Comparison of ENCODE assay signal across 26 cellular contexts in the genomic region with DNA sequence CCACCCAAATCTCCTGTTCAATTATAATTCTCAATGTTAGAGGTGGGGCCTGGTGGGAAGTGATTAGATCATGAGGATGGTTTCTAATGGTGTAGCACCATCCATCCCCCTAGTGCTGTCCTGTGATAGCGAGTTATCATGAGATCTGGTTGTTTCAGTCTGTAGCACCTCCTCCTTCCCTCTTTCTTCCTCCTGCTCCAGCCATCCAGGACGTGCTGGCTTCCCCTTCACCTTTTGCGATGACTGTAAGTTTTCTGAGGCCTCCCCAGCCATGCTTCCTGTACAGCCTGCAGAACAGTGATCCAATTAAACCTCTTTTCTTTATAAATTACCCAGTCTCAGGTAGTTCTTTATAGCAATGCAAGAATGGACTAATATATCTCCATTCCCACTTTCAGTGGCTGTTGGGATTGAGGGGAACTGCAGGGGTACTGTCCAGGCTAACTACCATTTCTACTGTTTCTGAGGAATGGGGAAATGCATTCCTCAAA. TPM values are rescaled to one million over a fixed set of nuclear protein-coding genes. Genes with fewer than 3 reads are reported as not detected.
DNase-seq lines count a peak whose midpoint lies in the region; ATAC-seq, FAIRE-seq and TF ChIP-seq lines count a peak whose summit lies in the region.
"Had no signal": no experiment of that assay in that cellular context is flagged by ENCODE, and none has a peak within 500 bp of the region (broad histone marks: within the 10 kb centered on the region; RNA-seq: fewer than 3 reads in every experiment).

No MANE protein-coding gene starts in this region.

- no TSS peak for BruUV-seq in Calu3 (replicated peaks; lab: Mats Ljungman, UMichigan)

- TF ChIP-seq POLR2A in H1 (IDR thresholded peaks at IDR 0.05; ENCODE audit: control extremely low read depth in 1 of 2, low read depth in 2 of 2, low read length in 2 of 2) (no peak), Peyer's patch (IDR thresholded peaks at IDR 0.05) (no peak)

- H2BK120ac ChIP-seq in H1 (replicated peaks; ENCODE audit: low read depth, low read length) = no peak overlapping the region

- H2BK15ac ChIP-seq in H1 (ENCODE audit: low read length) = no peak overlapping the region

- H3K4me1 ChIP-seq in H1 (replicated peaks in 1 of 4; ENCODE audit: control insufficient read depth in 3 of 4, insufficient read depth in 4 of 4, low read length in 3 of 4) = no peaks in the 10 kb centered on the region
- no peaks in the 10 kb centered on the region for H3K4me1 ChIP-seq in Peyer's patch
- H3K4me1 ChIP-seq: prostate gland had no signal

- H3K79me1 ChIP-seq in H1 (ENCODE audit: low read depth, low read length) = no peaks in the 10 kb centered on the region

- no peak overlapping the region for H2BK20ac ChIP-seq in H1 (ENCODE audit: low read length)

- CTCF ChIA-PET in Calu3 (lab: Charles Lee) (interaction anchor here (1.5 to 1.6 kb wide), 2 partner anchors 9 to 98 kb away, joined by 3 to 5 read pairs; no protein-coding TSS in a partner anchor), RWPE1 (lab: Yijun Ruan, JAX) (interaction anchor here (0.6 to 1.0 kb wide), 2 partner anchors 85 to 367 kb away, joined by 3 to 4 read pairs; no protein-coding TSS in a partner anchor), H1 (lab: Charles Lee; ENCODE audit: partially characterized antibody) (interaction anchor here (2.3 kb wide), 1 partner anchor 100 kb away, joined by 7 read pairs; no protein-coding TSS in a partner anchor)

- H2AFZ ChIP-seq in H1 (ENCODE audit: low read length) = no peak overlapping the region

- H2BK5ac ChIP-seq in H1 (ENCODE audit: low read depth, low read length) = 0 out of 2 replicates have a peak overlapping the region, but pooled peaks have one; percentile 20

- no peak overlapping the region for H3K4me2 ChIP-seq in H1 (ENCODE audit: insufficient read depth in 1 of 2, low read depth in 2 of 2, low read length in 2 of 2)
- H3K4me2 ChIP-seq: KMS-11 had no signal

- no peak overlapping the region for H3K14ac ChIP-seq in H1 (ENCODE audit: insufficient read length)

- no peak overlapping the region for H2AK5ac ChIP-seq in H1 (ENCODE audit: low read depth, low read length)

- DNase-seq in Calu3 (no peak), RWPE1 (ENCODE audit: low spot score) (no peak), H1 (ENCODE audit: low read depth in 1 of 2, low spot score in 2 of 2) (no peak), nephron progenitor cell (no peak), NCI-H2029 treated with DMSO at 0.1 percent for 48 hours (lab: John Stamatoyannopoulos, UW) (no peak), Peyer's patch (no peak), AML-193 (lab: John Stamatoyannopoulos, UW) (no peak)
- DNase-seq: activated CD4-positive, alpha-beta T cell treated with anti-CD3 and anti-CD28 coated beads for 36 hours; activated CD8-positive, alpha-beta T cell treated with anti-CD3 and anti-CD28 coated beads, Interleukin-2, amount 10 ng/mL, durations not matched to agents 7 days and 5 days; DMS53; midbrain; naive B cell; NCI-H2081 treated with DMSO at 0.1 percent for 48 hours; NCI-H446; NCI-H748 treated with DMSO at 0.1 percent for 48 hours; SIG-M5; sigmoid colon; stimulated activated CD4-positive, alpha-beta T cell treated with anti-CD3 and anti-CD28 coated beads, Interleukin-4, amount 100 ng/mL, for 4 hours had no signal

- no peak overlapping the region for H3K9ac ChIP-seq in H1 (replicated peaks in 1 of 4; ENCODE audit: extremely low read depth in 1 of 4, low read depth in 3 of 4, low read length in 3 of 4)
- H3K9ac ChIP-seq: BLaER1 treated with 17β-estradiol and CSF1 and Interleukin-3, amounts not matched to agents 10 nM and 100 nM; KMS-11 had no signal

- no peaks in the 10 kb centered on the region for H3K9me3 ChIP-seq in H1 (ENCODE audit: insufficient read depth in 2 of 2, low read depth in 1 of 2, low read length in 1 of 2)
- no peaks in the 10 kb centered on the region for H3K9me3 ChIP-seq in Peyer's patch
- H3K9me3 ChIP-seq: BLaER1 treated with 17β-estradiol and CSF1 and Interleukin-3, amounts not matched to agents 10 nM and 100 nM; prostate gland; sigmoid colon had no signal

- peak overlapping the region; percentile 60 for H3K27ac Mint-ChIP-seq in Calu3 (ENCODE audit: unreplicated experiment)
- peak overlapping the region; percentile 43 for H3K27ac Mint-ChIP-seq in nephron progenitor cell
- H3K27ac Mint-ChIP-seq: activated CD4-positive, alpha-beta T cell treated with anti-CD3 and anti-CD28 coated beads for 36 hours; activated CD8-positive, alpha-beta T cell treated with anti-CD3 and anti-CD28 coated beads, Interleukin-2, amount 10 ng/mL, durations not matched to agents 7 days and 5 days; activated naive CD8-positive, alpha-beta T cell had no signal

- no peak overlapping the region for H3K4ac ChIP-seq in H1 (replicated peaks; ENCODE audit: insufficient read length, low read depth, low read length)

- H3K9me3 Mint-ChIP-seq in Calu3 (ENCODE audit: low read depth, unreplicated experiment) (no peaks in the 10 kb centered on the region), nephron progenitor cell (no peaks in the 10 kb centered on the region)

- H3K56ac ChIP-seq in H1 (replicated peaks; ENCODE audit: insufficient read length, low read depth, low read length) = no peak overlapping the region

- H3K27ac ChIP-seq in RWPE1 (peak overlapping the region; percentile 62), H1 (ENCODE audit: low read depth, low read length) (no peak overlapping the region), Peyer's patch (no peak overlapping the region)
- H3K27ac ChIP-seq: BLaER1 treated with 17β-estradiol and CSF1 and Interleukin-3, amounts not matched to agents 10 nM and 100 nM; KMS-11; prostate gland; sigmoid colon had no signal

- H3K4me3 Mint-ChIP-seq in Calu3 (ENCODE audit: low read depth, unreplicated experiment) = no peak overlapping the region
- H3K4me3 Mint-ChIP-seq in nephron progenitor cell = no peak overlapping the region
- H3K4me3 Mint-ChIP-seq: activated CD4-positive, alpha-beta T cell treated with anti-CD3 and anti-CD28 coated beads for 36 hours; activated CD8-positive, alpha-beta T cell treated with anti-CD3 and anti-CD28 coated beads, Interleukin-2, amount 10 ng/mL, durations not matched to agents 7 days and 5 days; activated naive CD8-positive, alpha-beta T cell had no signal

- POLR2A ChIA-PET in RWPE1 (lab: Yijun Ruan, JAX; ENCODE audit: low non-redundant PET) = no interaction called here
- POLR2A ChIA-PET in H1 (lab: Charles Lee; ENCODE audit: partially characterized antibody) = no interaction called here

- H3K4me1 Mint-ChIP-seq in Calu3 (ENCODE audit: low read depth, unreplicated experiment) (peaks cover 50% of the 10 kb centered on the region), nephron progenitor cell (peaks cover 13% of the 10 kb centered on the region)
- H3K4me1 Mint-ChIP-seq: naive B cell had no signal

- no peak overlapping the region for H2BK12ac ChIP-seq in H1 (ENCODE audit: low read depth, low read length)

- no peak for ATAC-seq in SK-N-SH treated with all-trans-retinoic acid at 6 μM for 48 hours
- ATAC-seq: activated CD4-positive, alpha-beta T cell treated with anti-CD3 and anti-CD28 coated beads for 36 hours; activated CD8-positive, alpha-beta T cell treated with anti-CD3 and anti-CD28 coated beads, Interleukin-2, amount 10 ng/mL, durations not matched to agents 7 days and 5 days; Panc1 had no signal

- H4K5ac ChIP-seq in H1 (ENCODE audit: insufficient read length, low read depth, low read length) = no peak overlapping the region

- no peak for FAIRE-seq in H1 (lab: Jason Lieb, UNC)
- FAIRE-seq: colon, islet of Langerhans had no signal

- 63% methylated on average over 3 of the region's 3 CpGs; no CpG with 5 or more reads in 1 of the 2 experiments for WGBS in H1 (ENCODE audit: extremely low coverage in 1 of 2, insufficient coverage in 1 of 2, insufficient read length in 1 of 2, insufficient replicate concordance in 2 of 2, low coverage in 1 of 2, low lambda C conversion rate in 2 of 2, missing lambda C conversion rate in 1 of 2), 2 experiments

- intact Hi-C loops in Calu3 (cut with micrococcal nuclease; ENCODE audit: unreplicated experiment) = no loop called here

- TF ChIP-seq CTCF in Calu3 (IDR thresholded peaks at IDR 0.05; ENCODE audit: unreplicated experiment) = no peak
- TF ChIP-seq CTCF in RWPE1 (conservative IDR thresholded peaks at IDR 0.05; ENCODE audit: low read depth) = no peak
- TF ChIP-seq CTCF in H1 (IDR thresholded peaks at IDR 0.05; ENCODE audit: control extremely low read depth in 1 of 3, insufficient read depth in 1 of 3, low read depth in 1 of 3, low read length in 3 of 3) = no peak
- TF ChIP-seq CTCF in nephron progenitor cell (IDR thresholded peaks at IDR 0.05) = no peak
- no peak for TF ChIP-seq CTCF in Peyer's patch (IDR thresholded peaks at IDR 0.05)

- H3K36me3 Mint-ChIP-seq in Calu3 (ENCODE audit: insufficient read depth, unreplicated experiment) (peaks cover 18% of the 10 kb centered on the region), nephron progenitor cell (ENCODE audit: low read depth) (no peaks in the 10 kb centered on the region)
- H3K36me3 Mint-ChIP-seq: activated naive CD8-positive, alpha-beta T cell; naive B cell had no signal

- no peak overlapping the region for H4K8ac ChIP-seq in H1 (ENCODE audit: extremely low read depth, insufficient read depth, low read length)

- H4K20me1 ChIP-seq in H1 (replicated peaks in 1 of 2; ENCODE audit: control insufficient read depth in 1 of 2, insufficient read depth in 2 of 2, low read length in 2 of 2) = no peaks in the 10 kb centered on the region

- H3K27me3 Mint-ChIP-seq in Calu3 (ENCODE audit: unreplicated experiment) (no peaks in the 10 kb centered on the region), nephron progenitor cell (ENCODE audit: low read depth, poor library complexity) (no peaks in the 10 kb centered on the region)

- no peaks in the 10 kb centered on the region for H3K79me2 ChIP-seq in H1 (ENCODE audit: control insufficient read depth in 1 of 2, insufficient read depth in 2 of 2, low read length in 2 of 2)

- no peak overlapping the region for H4K91ac ChIP-seq in H1 (replicated peaks; ENCODE audit: insufficient read length, low read length)

- TF ChIP-seq EP300 in H1 (IDR thresholded peaks at IDR 0.05; ENCODE audit: borderline replicate concordance in 1 of 2, low read depth in 2 of 2, low read length in 2 of 2) = no peak

- no peaks in the 10 kb centered on the region for H3K23me2 ChIP-seq in H1 (ENCODE audit: low read depth, low read length)

- H3K18ac ChIP-seq in H1 (ENCODE audit: extremely low read depth, low read length) = no peak overlapping the region

- H3K4me3 ChIP-seq in H1 (ENCODE audit: extremely low read depth in 1 of 4, insufficient read depth in 2 of 4, low read depth in 3 of 4, low read length in 4 of 4) (no peak overlapping the region), Peyer's patch (no peak overlapping the region)
- H3K4me3 ChIP-seq: BLaER1 treated with 17β-estradiol and CSF1 and Interleukin-3, amounts not matched to agents 10 nM and 100 nM; prostate gland; sigmoid colon had no signal

- TF ChIP-seq RAD21 in H1 (IDR thresholded peaks at IDR 0.05 in 1 of 2, conservative IDR thresholded peaks at IDR 0.05 in 1 of 2; ENCODE audit: low read depth in 2 of 2, low read length in 2 of 2) = no peak

- H3K27me3 ChIP-seq in H1 (replicated peaks in 1 of 4; ENCODE audit: control insufficient read depth in 3 of 4, extremely low read depth in 1 of 4, insufficient read depth in 3 of 4, low read length in 3 of 4) (no peaks in the 10 kb centered on the region), Peyer's patch (no peaks in the 10 kb centered on the region)
- H3K27me3 ChIP-seq: BLaER1 treated with 17β-estradiol and CSF1 and Interleukin-3, amounts not matched to agents 10 nM and 100 nM; sigmoid colon had no signal

- H3K23ac ChIP-seq in H1 (ENCODE audit: insufficient read length) = no peak overlapping the region

- H3K36me3 ChIP-seq in H1 (ENCODE audit: control insufficient read depth in 2 of 4, insufficient read depth in 4 of 4, low read length in 3 of 4) (no peaks in the 10 kb centered on the region), Peyer's patch (no peaks in the 10 kb centered on the region)
- H3K36me3 ChIP-seq: prostate gland, sigmoid colon had no signal

RNA-seq across cellular contexts. Expression of gene SPIRE1, which starts 19.2 kb away (rescaled TPM):
- total RNA-seq in Calu3 (2022) (91.7 and 98.6 TPM in 2 replicates), Peyer's patch (10 to 100 TPM in 1 of 4 donors, 1 to 10 TPM in 3; 4.7 to 49.5 (median 7.1) TPM)
- 19.0 and 21.5 TPM in 2 replicates for total RNA-seq in H1 (2021; fragmentation: NEBNext Ultra II Directional; extraction: Animal tissue kit (Norgen Biotek cat#: 25700))
- polyA plus RNA-seq in H1 (2011; rRNA removed) = 3.7 and 6.0 TPM in 2 replicates
- polyA plus RNA-seq in H1 (2011; cell fraction: cytosol; rRNA removed) = 7.2 TPM
- 7.5 TPM for polyA plus RNA-seq in H1 (2011; cell fraction: nucleus; rRNA removed)
- polyA plus RNA-seq in H1 (2012, experiment 1 of 2) = 9.3 to 17.6 TPM (median 11.7 TPM) in 4 replicates
- 0.94 TPM for polyA plus RNA-seq in H1 (2012, experiment 2 of 2)
- polyA plus RNA-seq in H1 (2013, experiment 1 of 2) = 12.4 TPM
- polyA plus RNA-seq in H1 (2013, experiment 2 of 2) = 12.5 TPM
- 15.4 and 17.5 TPM in 2 replicates for polyA minus RNA-seq in H1 (2011; rRNA and poly(A)+ RNA removed)
- 10.7 TPM for polyA minus RNA-seq in H1 (2011; cell fraction: cytosol; rRNA and poly(A)+ RNA removed)
- 8.1 TPM for polyA minus RNA-seq in H1 (2011; cell fraction: nucleus; rRNA and poly(A)+ RNA removed)
